ENCODE assay signal across 12 cellular contexts in genomic region chr6:166620478-166621113, GRCh38. TPM values are rescaled to one million over a fixed set of nuclear protein-coding genes. Genes with fewer than 3 reads are reported as not detected.
DNase-seq lines count a peak whose midpoint lies in the region; ATAC-seq and TF ChIP-seq lines count a peak whose summit lies in the region.
"Had no signal": no experiment of that assay in that cellular context is flagged by ENCODE, and none has a peak within 500 bp of the region (broad histone marks: within the 10 kb centered on the region; RNA-seq: fewer than 3 reads in every experiment).

No MANE protein-coding gene starts in this region.

- H3K4me1 Mint-ChIP-seq in GM23338: peaks cover 53% of the 10 kb centered on the region

- H3K4me1 ChIP-seq in GM23338 (ENCODE audit: insufficient read depth) (peaks cover 33% of the 10 kb centered on the region), gastroesophageal sphincter (peaks cover 4 to 80% (median 23%) of the 10 kb centered on the region in 3 donors), psoas muscle (peaks cover 61% of the 10 kb centered on the region)
- H3K4me1 ChIP-seq: colonic mucosa, SJCRH30 had no signal

- no peak overlapping the region for H3K27ac Mint-ChIP-seq in GM23338

- TF ChIP-seq CTCF in GM23338 (conservative IDR thresholded peaks at IDR 0.05; ENCODE audit: low read depth in 2 of 2) (no peak), gastroesophageal sphincter (IDR thresholded peaks at IDR 0.05) (no peak), psoas muscle (IDR thresholded peaks at IDR 0.05) (no peak), GM10248 (IDR thresholded peaks at IDR 0.05; ENCODE audit: control extremely low read depth, extremely low read depth, low read depth, missing control alignments) (no peak)

- H3K27ac ChIP-seq in GM23338 (ENCODE audit: low read depth) (no peak overlapping the region), gastroesophageal sphincter (peak overlapping the region; percentile 57 to 79 (median 77)), psoas muscle (peak overlapping the region; percentile 66)
- H3K27ac ChIP-seq: BLaER1 treated with 17β-estradiol and CSF1 and Interleukin-3, amounts not matched to agents 10 nM and 100 nM; colonic mucosa; SJCRH30 had no signal

- no peaks in the 10 kb centered on the region for H3K9me2 ChIP-seq in GM23338 (ENCODE audit: insufficient read depth)

- H3K9me3 ChIP-seq in gastroesophageal sphincter: no peaks in the 10 kb centered on the region
- no peaks in the 10 kb centered on the region for H3K9me3 ChIP-seq in psoas muscle
- H3K9me3 ChIP-seq: colonic mucosa, SJCRH30 had no signal

- H3K27me3 ChIP-seq in GM23338 (ENCODE audit: insufficient read depth) (peaks cover 3% of the 10 kb centered on the region; the same call in 1 of the 2 replicates), gastroesophageal sphincter (no peaks in the 10 kb centered on the region), psoas muscle (ENCODE audit: insufficient read depth in 3 of 3, low read length in 2 of 3) (no peaks in the 10 kb centered on the region)
- H3K27me3 ChIP-seq: colonic mucosa, SJCRH30 had no signal

- DNase-seq in GM23338 (ENCODE audit: low spot score) (no peak), astrocyte of the hippocampus (ENCODE audit: low read depth, low spot score) (peak; percentile 43), psoas muscle (no peak), GM10248 (ENCODE audit: extremely low spot score) (no peak), T-helper 1 cell (no peak)
- DNase-seq: colonic mucosa, NCI-H524, SJCRH30 had no signal

- peaks cover 90% of the 10 kb centered on the region for H3K79me2 ChIP-seq in GM23338 (replicated peaks; ENCODE audit: insufficient read depth)

- H3K9me3 Mint-ChIP-seq in GM23338: no peaks in the 10 kb centered on the region

- peaks cover 19% of the 10 kb centered on the region; the same call in 1 of the 2 replicates for H4K20me1 ChIP-seq in GM23338 (replicated peaks; ENCODE audit: insufficient read depth)

- ATAC-seq in GM23338 (peak; percentile 38; the same call in 2 of the 3 replicates), gastroesophageal sphincter (no peak), psoas muscle (peak in 3 of 4 donors; percentile 24 to 37 (median 33)), HG03280 (IDR thresholded peaks at IDR 0.05; ENCODE audit: unreplicated experiment) (no peak), GM18519 (IDR thresholded peaks at IDR 0.05; ENCODE audit: low FRiP score, unreplicated experiment) (no peak)

- intact Hi-C loops in psoas muscle (cut with DNase I): no loop called here

- peak overlapping the region; percentile 34 for H3K4me3 Mint-ChIP-seq in GM23338

- H3K36me3 ChIP-seq in GM23338 (ENCODE audit: insufficient read depth) (no peaks in the 10 kb centered on the region), gastroesophageal sphincter (peaks cover 0 to 8% of the 10 kb centered on the region in 2 donors), psoas muscle (ENCODE audit: insufficient read depth in 1 of 2, low read depth in 1 of 2) (peaks cover 0 to 7% of the 10 kb centered on the region in 2 donors)
- H3K36me3 ChIP-seq: colonic mucosa, SJCRH30 had no signal

- CTCF ChIA-PET in GM10248 (lab: Yijun Ruan, JAX): interaction anchor here (2.2 kb wide), 1 partner anchor 8 kb away, joined by 9 read pairs; no protein-coding TSS in a partner anchor

- H3K36me3 Mint-ChIP-seq in GM23338 (ENCODE audit: low read depth): peaks cover 16% of the 10 kb centered on the region

- H2AFZ ChIP-seq in GM23338: no peak overlapping the region

- no peaks in the 10 kb centered on the region for H3F3A ChIP-seq in GM23338 (replicated peaks; ENCODE audit: low read depth)

- peak overlapping the region; percentile 34; the same call in 1 of the 2 replicates for H3K4me2 ChIP-seq in GM23338
- H3K4me2 ChIP-seq: BLaER1 treated with 17β-estradiol and CSF1 and Interleukin-3, amounts not matched to agents 10 nM and 100 nM had no signal

- no peak overlapping the region for H3K4me3 ChIP-seq in GM23338
- no peak overlapping the region for H3K4me3 ChIP-seq in gastroesophageal sphincter
- H3K4me3 ChIP-seq in psoas muscle: no peak overlapping the region
- H3K4me3 ChIP-seq: BLaER1 treated with 17β-estradiol and CSF1 and Interleukin-3, amounts not matched to agents 10 nM and 100 nM; colonic mucosa; SJCRH30 had no signal

- POLR2A ChIA-PET in GM10248 (lab: Yijun Ruan, JAX): no interaction called here

- TF ChIP-seq EP300 in gastroesophageal sphincter (IDR thresholded peaks at IDR 0.05): no peak

- peaks cover 3% of the 10 kb centered on the region for H3K27me3 Mint-ChIP-seq in GM23338 (ENCODE audit: insufficient read depth, low read depth, poor library complexity)

- no peak for TF ChIP-seq POLR2A in gastroesophageal sphincter (IDR thresholded peaks at IDR 0.05)

- 62 to 67% methylated on average over 6 to 8 of the region's 8 CpGs for WGBS in gastroesophageal sphincter (ENCODE audit: low coverage in 1 of 2), 2 donors
- WGBS in psoas muscle, 3 donors: 35 to 52% (median 44%) methylated on average over 8 of the region's 8 CpGs

TF ChIP-seq in GM23338, 12 proteins besides CTCF, POLR2A, EP300 and RAD21 (continues in another document):
- TF ChIP-seq NANOG (IDR thresholded peaks at IDR 0.05; ENCODE audit: borderline replicate concordance): no peak
- TF ChIP-seq ZNF462 (CRISPR knock-in tag; IDR thresholded peaks at IDR 0.05): no peak

RNA-seq across cellular contexts. Expression of gene RPS6KA2, which starts 6.5 kb away (rescaled TPM):
- total RNA-seq in GM23338 (2014; rRNA removed; shearing (Covaris generic)): 25.3 and 25.6 TPM in 2 replicates
- polyA plus RNA-seq in GM23338 (2016; fragmentation: Nextera tagmentation; extraction: Ambion mirVana) (9.4 and 12.5 TPM in 2 replicates), psoas muscle (10 to 100 TPM in 1 of 3 donors, 1 to 10 TPM in 2; 7.8 to 26.7 (median 8.0) TPM)
- total RNA-seq in gastroesophageal sphincter (100 to 1,000 TPM in 1 of 4 donors, 10 to 100 TPM in 3; 55.4 to 119 (median 76.4) TPM), psoas muscle (10 to 100 TPM; 14.2 to 40.4 (median 28.4) TPM)

RNA-seq across cellular contexts. Expression of gene RAMACL, which starts 34.1 kb away (rescaled TPM):
- total RNA-seq in GM23338 (2014; rRNA removed; shearing (Covaris generic)): 4.0 and 4.2 TPM in 2 replicates
- polyA plus RNA-seq in GM23338 (2016; fragmentation: Nextera tagmentation; extraction: Ambion mirVana) (0.61 and 0.68 TPM in 2 replicates), psoas muscle (under 1 TPM; 0.25 to 0.48 (median 0.38) TPM)
- total RNA-seq in gastroesophageal sphincter (1 to 10 TPM in 3 of 4 donors, under 1 TPM in 1; 0.27 to 2.5 (median 1.7) TPM), psoas muscle (1 to 10 TPM in 1 of 4 donors, under 1 TPM in 3; 0.17 to 1.3 (median 0.72) TPM)

Comparison
In these comparisons a context has a peak if more than half of its experiments do, and no peak if none do; other contexts are left out.
1. ATAC-seq: peak in GM23338 (single experiment) and psoas muscle (3 of 4); none in gastroesophageal sphincter (single experiment), HG03280 (single experiment) and GM18519 (single experiment).